2 cellular contexts compared by ENCODE assay signal in genomic region chr1:47703161-47703825, GRCh38.
TF ChIP-seq lines count a peak whose summit lies in the region.

No MANE protein-coding gene starts in this region.

TF ChIP-seq in SK-N-SH treated with all-trans-retinoic acid at 6 μM for 48 hours, 23 proteins besides CTCF, POLR2A, EP300 and RAD21 (continued from another document):
- TF ChIP-seq PATZ1 (CRISPR knock-in tag; IDR thresholded peaks at IDR 0.05; ENCODE audit: borderline replicate concordance) (no peak), ZNF565 (CRISPR knock-in tag; conservative IDR thresholded peaks at IDR 0.05; ENCODE audit: low read depth) (no peak), ARNTL (CRISPR knock-in tag; IDR thresholded peaks at IDR 0.05; ENCODE audit: borderline replicate concordance, low read depth) (no peak), CSRNP3 (CRISPR knock-in tag; IDR thresholded peaks at IDR 0.05) (no peak), ZFP30 (CRISPR knock-in tag; IDR thresholded peaks at IDR 0.05) (no peak)

TF ChIP-seq in SK-N-SH, 30 proteins besides CTCF, POLR2A, EP300 and RAD21 (continued from another document):
- TF ChIP-seq REST (IDR thresholded peaks at IDR 0.05; ENCODE audit: low read depth, low read length) (no peak), PBX3 (IDR thresholded peaks at IDR 0.05) (no peak), YY1 (IDR thresholded peaks at IDR 0.05; ENCODE audit: low read depth) (no peak), NFIC (IDR thresholded peaks at IDR 0.05; ENCODE audit: borderline replicate concordance) (no peak)
